8 cellular contexts compared by ENCODE assay signal in genomic region chr9:127451681-127452480, GRCh38. TPM values are rescaled to one million over a fixed set of nuclear protein-coding genes. Genes with fewer than 3 reads are reported as not detected.
DNase-seq lines count a peak whose midpoint lies in the region; ATAC-seq and TF ChIP-seq lines count a peak whose summit lies in the region.

No MANE protein-coding gene starts in this region.

- H3K4me3 ChIP-seq in NT2/D1 (ENCODE audit: insufficient read length, low read depth) (peak overlapping the region; percentile 100), esophagus (ENCODE audit: low read depth in 1 of 2, low read length in 2 of 2) (peak overlapping the region; percentile 90 to 93), mucosa of stomach (ENCODE audit: low read length) (peak overlapping the region; percentile 95), suprapubic skin (peak overlapping the region; percentile 94)

- no peaks in the 10 kb centered on the region for H3K27me3 ChIP-seq in NT2/D1 (ENCODE audit: insufficient read depth, insufficient read length)
- H3K27me3 ChIP-seq in esophagus (ENCODE audit: control insufficient read depth in 1 of 2, insufficient read depth in 2 of 2, low read length in 2 of 2) = no peaks in the 10 kb centered on the region
- no peaks in the 10 kb centered on the region for H3K27me3 ChIP-seq in mucosa of stomach (ENCODE audit: control insufficient read depth, insufficient read depth, low read length)
- no peaks in the 10 kb centered on the region for H3K27me3 ChIP-seq in suprapubic skin

- ATAC-seq in HG03045 (IDR thresholded peaks at IDR 0.05; ENCODE audit: unreplicated experiment) = peak; percentile 2
- ATAC-seq in activated T-cell treated with anti-CD3 and anti-CD28 coated beads, Interleukin-2, amount 50 U/mL, for 4 hours = peak; percentile 17 to 21

- H3K9ac ChIP-seq in NT2/D1 (ENCODE audit: insufficient read length, low read depth) (peak overlapping the region; percentile 100), mucosa of stomach (ENCODE audit: low read length) (peak overlapping the region; percentile 96)

- H3K36me3 Mint-ChIP-seq in activated T-cell treated with anti-CD3 and anti-CD28 coated beads, Interleukin-2, amount 50 U/mL, for 4 hours (ENCODE audit: insufficient read depth) = peaks cover 47% of the 10 kb centered on the region

- H3K9me3 Mint-ChIP-seq in activated T-cell treated with anti-CD3 and anti-CD28 coated beads, Interleukin-2, amount 50 U/mL, for 4 hours = no peaks in the 10 kb centered on the region

- peak; percentile 48 for DNase-seq in NK-92 treated with Interleukin-12 subunit alpha and Interleukin-12 subunit beta, amount 100 ng/mL, for 24 hours (lab: John Stamatoyannopoulos, UW)
- DNase-seq in NK-92 (lab: John Stamatoyannopoulos, UW; ENCODE audit: unreplicated experiment) = no peak
- no peak for DNase-seq in NT2/D1 (ENCODE audit: low read depth, low spot score)
- DNase-seq in activated T-cell treated with anti-CD3 and anti-CD28 coated beads, Interleukin-2, amount 50 U/mL, for 4 hours = peak; percentile 35
- peak in 1 of 2 donors; percentile 79 for DNase-seq in suprapubic skin (ENCODE audit: low spot score in 2 of 2)

- no peaks in the 10 kb centered on the region for H3K27me3 Mint-ChIP-seq in activated T-cell treated with anti-CD3 and anti-CD28 coated beads, Interleukin-2, amount 50 U/mL, for 4 hours (ENCODE audit: low read depth)

- 1% methylated on average over 39 of the region's 39 CpGs for WGBS in esophagus, 2 donors
- under 1% methylated on average over 39 of the region's 39 CpGs for WGBS in suprapubic skin

- H3K36me3 ChIP-seq in NT2/D1 (ENCODE audit: insufficient read depth, insufficient read length, low read length) = peaks cover 79% of the 10 kb centered on the region
- peaks cover 3 to 24% of the 10 kb centered on the region in 2 donors for H3K36me3 ChIP-seq in esophagus (ENCODE audit: control insufficient read depth in 2 of 2, insufficient read depth in 2 of 2, low read length in 1 of 2)
- peaks cover 22% of the 10 kb centered on the region for H3K36me3 ChIP-seq in mucosa of stomach (ENCODE audit: control insufficient read depth, insufficient read depth, low read length)
- peaks cover 48% of the 10 kb centered on the region for H3K36me3 ChIP-seq in suprapubic skin

- H3K4me3 Mint-ChIP-seq in activated T-cell treated with anti-CD3 and anti-CD28 coated beads, Interleukin-2, amount 50 U/mL, for 4 hours = peak overlapping the region; percentile 97

- no peak for TF ChIP-seq POLR2A in suprapubic skin (IDR thresholded peaks at IDR 0.05)

- H3K9me3 ChIP-seq in NT2/D1 (ENCODE audit: insufficient read depth, low read length) (no peaks in the 10 kb centered on the region), esophagus (ENCODE audit: control insufficient read depth in 2 of 2, insufficient read depth in 1 of 2, low read depth in 1 of 2, low read length in 1 of 2) (no peaks in the 10 kb centered on the region), mucosa of stomach (ENCODE audit: control insufficient read depth, low read length) (no peaks in the 10 kb centered on the region), suprapubic skin (no peaks in the 10 kb centered on the region)

- peaks cover 34% of the 10 kb centered on the region for H3K4me1 Mint-ChIP-seq in activated T-cell treated with anti-CD3 and anti-CD28 coated beads, Interleukin-2, amount 50 U/mL, for 4 hours (ENCODE audit: low read depth)

- H3K27ac ChIP-seq in esophagus (ENCODE audit: low read depth in 2 of 2, low read length in 1 of 2) (peak overlapping the region; percentile 97 to 99), suprapubic skin (peak overlapping the region; percentile 94)

- no peak for TF ChIP-seq CTCF in suprapubic skin (IDR thresholded peaks at IDR 0.05)

- H3K4me1 ChIP-seq in NT2/D1 (ENCODE audit: insufficient read depth, insufficient read length) (peaks cover 7% of the 10 kb centered on the region), esophagus (ENCODE audit: control insufficient read depth in 2 of 2, insufficient read depth in 2 of 2, low read length in 1 of 2) (peaks cover 0 to 13% of the 10 kb centered on the region in 2 donors), mucosa of stomach (ENCODE audit: control insufficient read depth, insufficient read depth, low read length) (peaks cover 29% of the 10 kb centered on the region), suprapubic skin (peaks cover 40% of the 10 kb centered on the region)

- TF ChIP-seq EP300 in suprapubic skin (IDR thresholded peaks at IDR 0.05) = no peak

RNA-seq across cellular contexts. Expression of gene LRSAM1, which starts 0.6 kb away (rescaled TPM):
- 10 to 100 TPM; 20.5 to 24.2 (median 21.6) TPM for total RNA-seq in activated T-cell treated with anti-CD3 and anti-CD28 coated beads, Interleukin-2, amount 50 U/mL, for 4 hours
- polyA plus RNA-seq in esophagus = 10 to 100 TPM; 10.7 to 17.5 TPM
- 10 to 100 TPM; 31.2 to 84.7 (median 37.2) TPM for total RNA-seq in suprapubic skin

RNA-seq across cellular contexts. Expression of gene RPL12, which starts 0.7 kb away (rescaled TPM):
- 1,000 to 10,000 TPM; 1,591 to 1,973 (median 1,685) TPM for total RNA-seq in activated T-cell treated with anti-CD3 and anti-CD28 coated beads, Interleukin-2, amount 50 U/mL, for 4 hours
- polyA plus RNA-seq in esophagus = 1,000 to 10,000 TPM; 3,023 to 3,281 TPM
- total RNA-seq in suprapubic skin = 1,000 to 10,000 TPM; 2,291 to 3,774 (median 2,862) TPM

RNA-seq across cellular contexts. Expression of gene ZNF79, which starts 27.7 kb away (rescaled TPM):
- 10 to 100 TPM in 2 of 3 donors, 1 to 10 TPM in 1; 9.0 to 14.0 (median 13.6) TPM for total RNA-seq in activated T-cell treated with anti-CD3 and anti-CD28 coated beads, Interleukin-2, amount 50 U/mL, for 4 hours
- 1 to 10 TPM; 2.3 to 2.5 TPM for polyA plus RNA-seq in esophagus
- 10 to 100 TPM in 2 of 4 donors, 1 to 10 TPM in 2; 4.8 to 10.7 (median 8.1) TPM for total RNA-seq in suprapubic skin

RNA-seq across cellular contexts. Expression of gene SLC2A8, which starts 54.9 kb away (rescaled TPM):
- total RNA-seq in activated T-cell treated with anti-CD3 and anti-CD28 coated beads, Interleukin-2, amount 50 U/mL, for 4 hours = 1 to 10 TPM; 1.9 to 3.2 (median 3.0) TPM
- 10 to 100 TPM; 10.3 to 12.2 TPM for polyA plus RNA-seq in esophagus
- 10 to 100 TPM; 17.2 to 26.0 (median 21.4) TPM for total RNA-seq in suprapubic skin

Comparison
In these comparisons a context has a peak if more than half of its experiments do, and no peak if none do; other contexts are left out.
1. DNase-seq: peak in NK-92 treated with Interleukin-12 subunit alpha and Interleukin-12 subunit beta, amount 100 ng/mL, for 24 hours (single experiment) and activated T-cell treated with anti-CD3 and anti-CD28 coated beads, Interleukin-2, amount 50 U/mL, for 4 hours (single experiment); none in NK-92 (single experiment) and NT2/D1 (single experiment).
2. Peak in every context shown above with its lines, with median percentiles within 50 percentile points of each other: H3K4me3 ChIP-seq.